In genomic region chr14:69498286-69498685, GRCh38 we compare ENCODE assay signal across 2 cellular contexts. TPM values are rescaled to one million over a fixed set of nuclear protein-coding genes. Genes with fewer than 3 reads are reported as not detected.
"Had no signal": no experiment of that assay in that cellular context is flagged by ENCODE, and none has a peak within 500 bp of the region (broad histone marks: within the 10 kb centered on the region; RNA-seq: fewer than 3 reads in every experiment).

No MANE protein-coding gene starts in this region.

RNA-seq across cellular contexts. Expression of gene PLEKHD1, which starts 13.8 kb away (rescaled TPM):
- total RNA-seq: right atrium auricular region, sciatic nerve had no signal
